19 cellular contexts compared by ENCODE assay signal in genomic region chr11:28983780-28984179, GRCh38.
"Had no signal": no experiment of that assay in that cellular context is flagged by ENCODE, and none has a peak within 500 bp of the region (broad histone marks: within the 10 kb centered on the region; RNA-seq: fewer than 3 reads in every experiment).

No MANE protein-coding gene starts in this region.

- H3K4me1 ChIP-seq: parathyroid adenoma, uterus had no signal

- H3K36me3 Mint-ChIP-seq: brain, neural progenitor cell had no signal

- H3K4me2 ChIP-seq: neural progenitor cell had no signal

- DNase-seq: activated CD4-positive, alpha-beta T cell treated with anti-CD3 and anti-CD28 coated beads, Interleukin-2, amount 50 U/mL, for 1 hour; activated CD4-positive, CD25-positive, alpha-beta regulatory T cell; activated effector memory CD4-positive, alpha-beta T cell treated with Interleukin-2 at 50 U/mL for 16 hours; activated T-cell treated with anti-CD3 and anti-CD28 coated beads, Interleukin-2, amount 50 U/mL, for 1 hour; amygdala; erythroblast; hippocampal formation; retina; stimulated activated CD4-positive, alpha-beta T cell treated with anti-CD3 and anti-CD28 coated beads, Interleukin-15, amount 100 ng/mL, for 24 hours; stimulated activated CD4-positive, alpha-beta T cell treated with anti-CD3 and anti-CD28 coated beads, Interleukin-4, amount 100 ng/mL, for 4 hours; stimulated activated naive CD8-positive, alpha-beta T cell treated with anti-CD3 and anti-CD28 coated beads, Interleukin-15, amount 100 ng/mL, for 72 hours; uterus had no signal

- H3K27ac ChIP-seq: neural progenitor cell, parathyroid adenoma, thoracic aorta, uterus had no signal

- H3K27me3 ChIP-seq: neural progenitor cell, uterus had no signal

- H3K9me3 ChIP-seq: thoracic aorta, uterus had no signal

- H2AFZ ChIP-seq: parathyroid adenoma had no signal

- H3K4me3 Mint-ChIP-seq: brain; central memory CD8-positive, alpha-beta T cell; dendritic cell treated with granulocyte-macrophage colony-stimulating factor and Interleukin-4, amounts not matched to agents 40 ng/mL and 50 ng/mL, for 4 days; neural progenitor cell; stimulated activated naive CD8-positive, alpha-beta T cell treated with anti-CD3 and anti-CD28 coated beads, Interleukin-15, amount 100 ng/mL, for 72 hours had no signal

- H3K27ac Mint-ChIP-seq: activated naive CD4-positive, alpha-beta T cell treated with anti-CD3 and anti-CD28 coated beads, Interleukin-2, amount 50 U/mL, for 72 hours; brain; dendritic cell treated with granulocyte-macrophage colony-stimulating factor and Interleukin-4, amounts not matched to agents 40 ng/mL and 50 ng/mL, for 4 days; neural progenitor cell; stimulated activated naive CD8-positive, alpha-beta T cell treated with anti-CD3 and anti-CD28 coated beads, Interleukin-15, amount 100 ng/mL, for 72 hours had no signal

- H3K9me3 Mint-ChIP-seq: brain; dendritic cell treated with granulocyte-macrophage colony-stimulating factor and Interleukin-4, amounts not matched to agents 40 ng/mL and 50 ng/mL, for 4 days; neural progenitor cell had no signal

- H3K79me2 ChIP-seq: parathyroid adenoma had no signal

- H3K27me3 Mint-ChIP-seq: central memory CD8-positive, alpha-beta T cell; dendritic cell treated with granulocyte-macrophage colony-stimulating factor and Interleukin-4, amounts not matched to agents 40 ng/mL and 50 ng/mL, for 4 days; stimulated activated naive CD8-positive, alpha-beta T cell treated with anti-CD3 and anti-CD28 coated beads, Interleukin-15, amount 100 ng/mL, for 72 hours had no signal

- H3K9ac ChIP-seq: neural progenitor cell, parathyroid adenoma had no signal

- H3K4me1 Mint-ChIP-seq: brain; central memory CD8-positive, alpha-beta T cell; stimulated activated naive CD8-positive, alpha-beta T cell treated with anti-CD3 and anti-CD28 coated beads, Interleukin-15, amount 100 ng/mL, for 72 hours had no signal

- ATAC-seq: activated naive CD4-positive, alpha-beta T cell treated with anti-CD3 and anti-CD28 coated beads, Interleukin-2, amount 50 U/mL, for 72 hours; stimulated activated naive CD8-positive, alpha-beta T cell treated with anti-CD3 and anti-CD28 coated beads, Interleukin-15, amount 100 ng/mL, for 72 hours had no signal

- H3K4me3 ChIP-seq: neural progenitor cell, thoracic aorta, uterus had no signal

- H3K36me3 ChIP-seq: neural progenitor cell, thoracic aorta, uterus had no signal
